In genomic region chr18:49858309-49859005, GRCh38 we compare ENCODE assay signal across 7 cellular contexts. TPM values are rescaled to one million over a fixed set of nuclear protein-coding genes. Genes with fewer than 3 reads are reported as not detected.
DNase-seq lines count a peak whose midpoint lies in the region; ATAC-seq and TF ChIP-seq lines count a peak whose summit lies in the region.

No MANE protein-coding gene starts in this region.

- H3K9me3 Mint-ChIP-seq in T-helper 2 cell treated with Interferon-gamma antibody and Interleukin-4, amounts not matched to agents 5 μg/mL and 100 μg/mL, for 36 hours: no peaks in the 10 kb centered on the region
- H3K9me3 Mint-ChIP-seq in activated T-helper 17 cell treated with anti-CD3 and anti-CD28 coated beads, Interleukin-2, amount 50 U/mL, for 72 hours: no peaks in the 10 kb centered on the region

- intact Hi-C loops in gastrocnemius medialis (cut with DNase I; ENCODE audit: low total_unique reads): loop anchor here (2.0 to 5.0 kb wide), 3 partner anchors 46 to 348 kb away; partner anchors contain the start of gene ACAA2

- H3K36me3 ChIP-seq in gastrocnemius medialis: no peaks in the 10 kb centered on the region

- TF ChIP-seq POLR2A in gastrocnemius medialis (IDR thresholded peaks at IDR 0.05): no peak

- H3K4me1 Mint-ChIP-seq in T-helper 2 cell treated with Interferon-gamma antibody and Interleukin-4, amounts not matched to agents 5 μg/mL and 100 μg/mL, for 36 hours (ENCODE audit: low read depth): peaks cover 5% of the 10 kb centered on the region
- no peaks in the 10 kb centered on the region for H3K4me1 Mint-ChIP-seq in activated T-helper 17 cell treated with anti-CD3 and anti-CD28 coated beads, Interleukin-2, amount 50 U/mL, for 72 hours

- H3K9me3 ChIP-seq in gastrocnemius medialis: no peaks in the 10 kb centered on the region

- TF ChIP-seq CTCF in astrocyte of the cerebellum (IDR thresholded peaks at IDR 0.05; ENCODE audit: low read depth, low read length, missing control alignments) (peak; percentile 93), gastrocnemius medialis (IDR thresholded peaks at IDR 0.05 in 4 of 5, conservative IDR thresholded peaks at IDR 0.05 in 1 of 5) (peak; percentile 74 to 86 (median 83))

- peak in 1 of 2 donors; percentile 62 for ATAC-seq in gastrocnemius medialis
- no peak for ATAC-seq in activated T-helper 17 cell treated with anti-CD3 and anti-CD28 coated beads, Interleukin-2, amount 50 U/mL, for 72 hours (replicated peaks)

- H3K27me3 ChIP-seq in gastrocnemius medialis: no peaks in the 10 kb centered on the region

- peaks cover 3% of the 10 kb centered on the region for H3K27me3 Mint-ChIP-seq in T-helper 2 cell treated with Interferon-gamma antibody and Interleukin-4, amounts not matched to agents 5 μg/mL and 100 μg/mL, for 36 hours (ENCODE audit: low read depth)
- no peaks in the 10 kb centered on the region for H3K27me3 Mint-ChIP-seq in activated T-helper 17 cell treated with anti-CD3 and anti-CD28 coated beads, Interleukin-2, amount 50 U/mL, for 72 hours

- H3K4me3 ChIP-seq in astrocyte of the cerebellum (ENCODE audit: low read depth, low read length) (no peak overlapping the region), gastrocnemius medialis (no peak overlapping the region)

- peak; percentile 16 for DNase-seq in GF-D8 (lab: John Stamatoyannopoulos, UW)
- DNase-seq in MV-4-11 (lab: John Stamatoyannopoulos, UW): peak; percentile 54
- DNase-seq in T-helper 2 cell treated with Interferon-gamma antibody and Interleukin-4, amounts not matched to agents 5 μg/mL and 100 μg/mL, for 36 hours (ENCODE audit: low spot score): peak; percentile 44
- DNase-seq in astrocyte of the cerebellum (ENCODE audit: low read depth): peak; percentile 62
- DNase-seq in hepatic stellate cell (ENCODE audit: low spot score): peak; percentile 79
- peak; percentile 10 to 33 for DNase-seq in gastrocnemius medialis

- no peaks in the 10 kb centered on the region for H3K4me1 ChIP-seq in gastrocnemius medialis

- no peak overlapping the region for H3K27ac ChIP-seq in gastrocnemius medialis

- no peak overlapping the region for H3K27ac Mint-ChIP-seq in T-helper 2 cell treated with Interferon-gamma antibody and Interleukin-4, amounts not matched to agents 5 μg/mL and 100 μg/mL, for 36 hours
- H3K27ac Mint-ChIP-seq in activated T-helper 17 cell treated with anti-CD3 and anti-CD28 coated beads, Interleukin-2, amount 50 U/mL, for 72 hours: no peak overlapping the region

- no peaks in the 10 kb centered on the region for H3K36me3 Mint-ChIP-seq in T-helper 2 cell treated with Interferon-gamma antibody and Interleukin-4, amounts not matched to agents 5 μg/mL and 100 μg/mL, for 36 hours (ENCODE audit: low read depth)
- H3K36me3 Mint-ChIP-seq in activated T-helper 17 cell treated with anti-CD3 and anti-CD28 coated beads, Interleukin-2, amount 50 U/mL, for 72 hours (ENCODE audit: low read depth): no peaks in the 10 kb centered on the region

- H3K4me3 Mint-ChIP-seq in T-helper 2 cell treated with Interferon-gamma antibody and Interleukin-4, amounts not matched to agents 5 μg/mL and 100 μg/mL, for 36 hours: no peak overlapping the region
- no peak overlapping the region for H3K4me3 Mint-ChIP-seq in activated T-helper 17 cell treated with anti-CD3 and anti-CD28 coated beads, Interleukin-2, amount 50 U/mL, for 72 hours

- in situ Hi-C loops in astrocyte of the cerebellum (cut with HindIII; ENCODE audit: low sequenced_read_pairs): no loop called here
- in situ Hi-C loops in gastrocnemius medialis (cut with MboI; ENCODE audit: low sequenced_read_pairs in 4 of 4): loop anchor here (5.0 to 25.0 kb wide), 4 partner anchors 344 to 354 kb away; no protein-coding TSS in a partner anchor

RNA-seq across cellular contexts. Expression of gene ACAA2, which starts 45.1 kb away (rescaled TPM):
- total RNA-seq in gastrocnemius medialis: 10 to 100 TPM; 73.7 to 95.7 (median 79.6) TPM
- 10 to 100 TPM; 73.7 to 94.7 TPM for total RNA-seq in activated T-helper 17 cell treated with anti-CD3 and anti-CD28 coated beads, Interleukin-2, amount 50 U/mL, for 72 hours

Comparison
In these comparisons a context has a peak if more than half of its experiments do, and no peak if none do; other contexts are left out.
1. DNase-seq: peak in every context shown above with its lines; median percentile 79 in hepatic stellate cell; 62 in astrocyte of the cerebellum; 54 in MV-4-11; 44 in T-helper 2 cell treated with Interferon-gamma antibody and Interleukin-4, amounts not matched to agents 5 μg/mL and 100 μg/mL, for 36 hours; 22 in gastrocnemius medialis; 16 in GF-D8.